22 cellular contexts compared by ENCODE assay signal in genomic region chr9:3464033-3464638, GRCh38.
A peak's percentile ranks its signal among the peaks of the same experiment; 100 is the strongest.
DNase-seq lines count a peak whose midpoint lies in the region; ATAC-seq, FAIRE-seq and TF ChIP-seq lines count a peak whose summit lies in the region.
"Had no signal": no experiment of that assay in that cellular context is flagged by ENCODE, and none has a peak within 500 bp of the region (broad histone marks: within the 10 kb centered on the region; RNA-seq: fewer than 3 reads in every experiment).

No MANE protein-coding gene starts in this region.

- CTCF ChIA-PET in K562 (lab: Yijun Ruan, JAX; ENCODE audit: low intra/inter-chr PET ratio): no interaction called here

- peaks cover 3% of the 10 kb centered on the region; the same call in 1 of the 3 replicates for H3K79me2 ChIP-seq in K562 (ENCODE audit: control insufficient read depth, insufficient read depth, low read length)

- POLR2A ChIA-PET in K562 (lab: Yijun Ruan, JAX): no interaction called here

- H3K4me3 ChIP-seq in AG09309 (ENCODE audit: control insufficient read depth, low read depth, low read length) (no peak overlapping the region), K562 (no peak overlapping the region), fibroblast of pulmonary artery (replicated peaks; ENCODE audit: low read depth, low read length) (no peak overlapping the region)
- H3K4me3 ChIP-seq: SJSA1 had no signal

- TF ChIP-seq EP300 in K562 (IDR thresholded peaks at IDR 0.05; ENCODE audit: low read length): no peak

- FAIRE-seq in K562 (lab: Jason Lieb, UNC): no peak
- FAIRE-seq: GM12891, H1 had no signal

- H3K9ac ChIP-seq in K562 (ENCODE audit: insufficient read depth in 1 of 2, low read depth in 2 of 2, low read length in 2 of 2): no peak overlapping the region

- H3K27me3 ChIP-seq in K562 (ENCODE audit: control insufficient read depth in 2 of 2, insufficient read depth in 2 of 2, low read length in 2 of 2): no peaks in the 10 kb centered on the region
- H3K27me3 ChIP-seq: SJSA1 had no signal

- TF ChIP-seq POLR2A in K562 (conservative IDR thresholded peaks at IDR 0.05): no peak

- no peaks in the 10 kb centered on the region for H3K36me3 ChIP-seq in K562 (ENCODE audit: control insufficient read depth, insufficient read depth, low read length)
- H3K36me3 ChIP-seq: SJSA1 had no signal

- ATAC-seq in K562: no peak

- in situ Hi-C loops in K562 (cut with MboI): loop anchor here (25.0 kb wide), 2 partner anchors 223 to 648 kb away; no protein-coding TSS in a partner anchor

- no peak overlapping the region for H2AFZ ChIP-seq in K562 (ENCODE audit: low read depth, low read length)

- TF ChIP-seq RAD21 in K562 (CRISPR knock-in tag; conservative IDR thresholded peaks at IDR 0.05 in 1 of 2, IDR thresholded peaks at IDR 0.05 in 1 of 2): no peak

- no peak overlapping the region for H3K4me2 ChIP-seq in K562 (ENCODE audit: insufficient read depth, low read length)

- WGBS in K562 (ENCODE audit: insufficient coverage, low coverage, missing lambda C conversion rate): 36% methylated on average over 6 of the region's 6 CpGs

- intact Hi-C loops in K562 (cut with micrococcal nuclease): loop anchor here (10.0 kb wide), 2 partner anchors 129 to 609 kb away; no protein-coding TSS in a partner anchor

- BruUV-seq in K562 (replicated peaks; lab: Mats Ljungman, UMichigan): no TSS peak

- H3K27ac ChIP-seq in K562 (ENCODE audit: extremely low read depth, low read depth, low read length): no peak overlapping the region
- H3K27ac ChIP-seq: SJSA1 had no signal

- no peaks in the 10 kb centered on the region for H4K20me1 ChIP-seq in K562 (replicated peaks; ENCODE audit: control insufficient read depth, insufficient read depth, low read length)

- DNase-seq in AG09309 (ENCODE audit: low read depth) (peak; percentile 38), HCEC 1CT (peak; percentile 4), K562 (ENCODE audit: extremely low read depth in 1 of 4, low spot score in 3 of 4) (no peak), fibroblast of pulmonary artery (ENCODE audit: low read depth) (peak; percentile 68), AG08395 (ENCODE audit: low spot score) (no peak), germinal center (ENCODE audit: low spot score) (no peak), NCI-H187 treated with DMSO at 0.1 percent for 48 hours (lab: John Stamatoyannopoulos, UW) (no peak)
- no peak for DNase-seq in stimulated activated CD4-positive, alpha-beta T cell treated with anti-CD3 and anti-CD28 coated beads, Interleukin-4, amount 100 ng/mL, for 1 hour
- DNase-seq: CD4-positive, alpha-beta T cell; COR-L47; DMS 273 treated with DMSO at 0.1 percent for 48 hours; DMS79 treated with DMSO at 0.1 percent for 48 hours; MM.1S; NCI-H1092; NCI-H1436 treated with DMSO at 0.1 percent for 48 hours; NCI-H2029; NCI-H226; NCI-H510A treated with DMSO at 0.1 percent for 48 hours; NCI-H748 treated with DMSO at 0.1 percent for 48 hours had no signal

- no peaks in the 10 kb centered on the region; a peak in 1 of 5 replicates for H3K4me1 ChIP-seq in K562 (replicated peaks in 1 of 2; ENCODE audit: control insufficient read depth in 2 of 2, insufficient read depth in 2 of 2, low read length in 2 of 2)
- H3K4me1 ChIP-seq: SJSA1 had no signal

- H3K9me1 ChIP-seq in K562 (ENCODE audit: control insufficient read depth, insufficient read depth, low read length): no peaks in the 10 kb centered on the region

- H3K9me3 ChIP-seq in K562 (replicated peaks; ENCODE audit: control insufficient read depth, insufficient read depth, low read depth, low read length): no peaks in the 10 kb centered on the region
- H3K9me3 ChIP-seq: SJSA1 had no signal

- TF ChIP-seq CTCF in AG09309 (IDR thresholded peaks at IDR 0.05; ENCODE audit: control insufficient read depth, insufficient read depth, low read depth, low read length, missing control alignments): no peak
- no peak for TF ChIP-seq CTCF in K562 (IDR thresholded peaks at IDR 0.05 in 2 of 3, conservative IDR thresholded peaks at IDR 0.05 in 1 of 3; ENCODE audit: insufficient read depth in 2 of 3, low read depth in 1 of 3, low read length in 3 of 3)
- TF ChIP-seq CTCF in fibroblast of pulmonary artery (IDR thresholded peaks at IDR 0.05; ENCODE audit: low read length, missing control alignments): no peak

TF ChIP-seq in K562, 482 proteins besides CTCF, POLR2A, EP300 and RAD21 (continues in another document):
- TF ChIP-seq NFE2 (IDR thresholded peaks at IDR 0.05; ENCODE audit: low read depth): peak; percentile 23; the same call in 1 of the 2 replicates
- TF ChIP-seq CTBP1 (IDR thresholded peaks at IDR 0.05; ENCODE audit: borderline replicate concordance): no peak
- TF ChIP-seq ZNF316 (IDR thresholded peaks at IDR 0.05): peak; percentile 60
- TF ChIP-seq CREB3L1 (IDR thresholded peaks at IDR 0.05; ENCODE audit: borderline replicate concordance, low read depth): no peak
- TF ChIP-seq ZBTB2 (IDR thresholded peaks at IDR 0.05): no peak
- TF ChIP-seq SLC30A9 (CRISPR knock-in tag; IDR thresholded peaks at IDR 0.05): no peak
- 0 out of 2 replicates have a peak, but pooled peaks have one; percentile 16 for TF ChIP-seq CC2D1A (IDR thresholded peaks at IDR 0.05)
- TF ChIP-seq ZBED1 (IDR thresholded peaks at IDR 0.05): no peak

Comparison
In these comparisons a context has a peak if more than half of its experiments do, and no peak if none do; other contexts are left out.
1. DNase-seq: peak in AG09309 (single experiment), HCEC 1CT (single experiment) and fibroblast of pulmonary artery (single experiment); none in K562 (0 of 4), AG08395 (single experiment), stimulated activated CD4-positive, alpha-beta T cell treated with anti-CD3 and anti-CD28 coated beads, Interleukin-4, amount 100 ng/mL, for 1 hour (single experiment), germinal center (single experiment) and NCI-H187 treated with DMSO at 0.1 percent for 48 hours (single experiment).